Comparison of ENCODE assay signal across 11 cellular contexts in genomic region chr20:3687655-3688054, GRCh38. TPM values are rescaled to one million over a fixed set of nuclear protein-coding genes. Genes with fewer than 3 reads are reported as not detected.
A peak's percentile ranks its signal among the peaks of the same experiment; 100 is the strongest.
DNase-seq lines count a peak whose midpoint lies in the region; ATAC-seq, FAIRE-seq and TF ChIP-seq lines count a peak whose summit lies in the region.
"Had no signal": no experiment of that assay in that cellular context is flagged by ENCODE, and none has a peak within 500 bp of the region (broad histone marks: within the 10 kb centered on the region; RNA-seq: fewer than 3 reads in every experiment).

No MANE protein-coding gene starts in this region.

- POLR2A ChIA-PET in AG04450 (lab: Yijun Ruan, JAX), result interaction anchor here (0.9 to 1.4 kb wide), 4 partner anchors 11 to 108 kb away, joined by 3 to 6 read pairs (median 3); partner anchors contain the start of genes ADISSP and CDC25B
- POLR2A ChIA-PET in endothelial cell of umbilical vein (lab: Charles Lee), result no interaction called here

- H3K9ac ChIP-seq in endothelial cell of umbilical vein (replicated peaks; ENCODE audit: extremely low read depth, insufficient read depth, low read length), result no peak overlapping the region

- no peaks in the 10 kb centered on the region for H4K20me1 ChIP-seq in endothelial cell of umbilical vein (replicated peaks; ENCODE audit: control insufficient read depth, extremely low read depth, insufficient read depth, low read length)

- no peaks in the 10 kb centered on the region for H3K79me2 ChIP-seq in endothelial cell of umbilical vein (ENCODE audit: control insufficient read depth, insufficient read depth, low read length)

- dilution Hi-C loops in endothelial cell of umbilical vein (cut with MboI; ENCODE audit: extremely low pct_ligation_motif_present, low sequenced_read_pairs), result no loop called here

- H3K4me2 ChIP-seq in endothelial cell of umbilical vein (ENCODE audit: insufficient read depth, low read length), result no peak overlapping the region

- no peaks in the 10 kb centered on the region for H3K36me3 ChIP-seq in endothelial cell of umbilical vein (ENCODE audit: control insufficient read depth in 2 of 2, extremely low read depth in 1 of 2, insufficient read depth in 2 of 2, low read length in 2 of 2)
- no peaks in the 10 kb centered on the region for H3K36me3 ChIP-seq in effector memory CD4-positive, alpha-beta T cell (ENCODE audit: control insufficient read depth, insufficient read depth, low read length)

- intact Hi-C loops in endothelial cell of umbilical vein (cut with micrococcal nuclease), result no loop called here

- CTCF ChIA-PET in AG04450 (lab: Charles Lee) (interaction anchor here (0.6 to 2.3 kb wide), 5 partner anchors 9 to 131 kb away, joined by 3 to 16 read pairs (median 9); no protein-coding TSS in a partner anchor), endothelial cell of umbilical vein (lab: Charles Lee) (interaction anchor here (1.1 to 6.1 kb wide), 6 partner anchors 9 to 398 kb away, joined by 4 to 26 read pairs (median 10); no protein-coding TSS in a partner anchor)

- no peaks in the 10 kb centered on the region for H3K9me1 ChIP-seq in endothelial cell of umbilical vein (replicated peaks; ENCODE audit: control insufficient read depth, extremely low read depth, insufficient read depth, low read length)

- H3K36me3 Mint-ChIP-seq in natural killer cell treated with Interleukin-12 subunit alpha and Interleukin-12 subunit beta and Interleukin-15 and Interleukin-18, amount 100 ng/mL, for 72 hours, result no peaks in the 10 kb centered on the region

- H3K4me1 Mint-ChIP-seq in natural killer cell treated with Interleukin-12 subunit alpha and Interleukin-12 subunit beta and Interleukin-15 and Interleukin-18, amount 100 ng/mL, for 72 hours (ENCODE audit: low read depth in 2 of 2), result peaks cover 0 to 5% of the 10 kb centered on the region in 2 donors
- H3K4me1 Mint-ChIP-seq: activated CD4-positive, alpha-beta T cell treated with anti-CD3 and anti-CD28 coated beads for 36 hours had no signal

- peak; percentile 18 for DNase-seq in AG04450 (ENCODE audit: low read depth, low spot score)
- peak; percentile 62 for DNase-seq in LHCN-M2 (ENCODE audit: low read depth)
- peak; percentile 18 for DNase-seq in endothelial cell of umbilical vein (ENCODE audit: low read depth, low spot score)
- peak; percentile 30 for DNase-seq in midbrain (lab: John Stamatoyannopoulos, UW)
- no peak for DNase-seq in natural killer cell treated with Interleukin-12 subunit alpha and Interleukin-12 subunit beta and Interleukin-15 and Interleukin-18, amount 100 ng/mL, for 72 hours (ENCODE audit: low spot score)
- no peak for DNase-seq in NCI-H345 (lab: John Stamatoyannopoulos, UW)
- no peak for DNase-seq in effector memory CD4-positive, alpha-beta T cell
- no peak for DNase-seq in NCI-H774 (lab: John Stamatoyannopoulos, UW)
- DNase-seq: activated CD4-positive, alpha-beta T cell treated with anti-CD3 and anti-CD28 coated beads for 36 hours; effector memory CD8-positive, alpha-beta T cell; NCI-H1092 had no signal

- H3K27me3 Mint-ChIP-seq in natural killer cell treated with Interleukin-12 subunit alpha and Interleukin-12 subunit beta and Interleukin-15 and Interleukin-18, amount 100 ng/mL, for 72 hours, result peaks cover 18 to 24% of the 10 kb centered on the region in 2 donors

- H3K27me3 ChIP-seq in AG04450 (ENCODE audit: control insufficient read depth, insufficient read depth, low read length), result no peaks in the 10 kb centered on the region
- H3K27me3 ChIP-seq in endothelial cell of umbilical vein (ENCODE audit: control insufficient read depth in 2 of 2, insufficient read depth in 2 of 2, low read length in 2 of 2), result peaks cover 17 to 21% of the 10 kb centered on the region in 2 experiments
- peaks cover 3% of the 10 kb centered on the region for H3K27me3 ChIP-seq in effector memory CD4-positive, alpha-beta T cell (replicated peaks; ENCODE audit: control insufficient read depth, insufficient read depth, low read length, poor library complexity, severe bottlenecking)

- H3K4me3 Mint-ChIP-seq in natural killer cell treated with Interleukin-12 subunit alpha and Interleukin-12 subunit beta and Interleukin-15 and Interleukin-18, amount 100 ng/mL, for 72 hours, result no peak overlapping the region
- H3K4me3 Mint-ChIP-seq: activated CD4-positive, alpha-beta T cell treated with anti-CD3 and anti-CD28 coated beads for 36 hours; effector memory CD8-positive, alpha-beta T cell had no signal

- H3K9me3 ChIP-seq in AG04450 (ENCODE audit: control insufficient read depth, insufficient read depth, low read length) (peaks cover 7% of the 10 kb centered on the region; the same call in 1 of the 2 replicates), endothelial cell of umbilical vein (replicated peaks; ENCODE audit: control insufficient read depth, insufficient read depth, low read length) (no peaks in the 10 kb centered on the region)
- no peaks in the 10 kb centered on the region for H3K9me3 ChIP-seq in effector memory CD4-positive, alpha-beta T cell (ENCODE audit: control insufficient read depth, low read length)

- no TSS peak for BruUV-seq in endothelial cell of umbilical vein (replicated peaks; lab: Mats Ljungman, UMichigan)

- FAIRE-seq in endothelial cell of umbilical vein (lab: Jason Lieb, UNC), result peak; percentile 70

- no peak overlapping the region for H3K27ac ChIP-seq in AG04450 (ENCODE audit: low read depth, low read length)
- H3K27ac ChIP-seq in endothelial cell of umbilical vein (ENCODE audit: insufficient read depth, low read depth, low read length), result no peak overlapping the region
- H3K27ac ChIP-seq in effector memory CD4-positive, alpha-beta T cell (ENCODE audit: insufficient read depth, low read length, poor library complexity, severe bottlenecking), result no peak overlapping the region

- peak overlapping the region; percentile 17 for H2AFZ ChIP-seq in endothelial cell of umbilical vein (ENCODE audit: low read depth, low read length)

- TF ChIP-seq CTCF in AG04450 (IDR thresholded peaks at IDR 0.05; ENCODE audit: low read depth, low read length) (no peak), endothelial cell of umbilical vein (IDR thresholded peaks at IDR 0.05; ENCODE audit: extremely low read depth in 1 of 2, insufficient read depth in 1 of 2, low read depth in 1 of 2, low read length in 2 of 2) (no peak)

- H3K4me1 ChIP-seq in endothelial cell of umbilical vein (ENCODE audit: control insufficient read depth, extremely low read depth, insufficient read depth, low read length), result no peaks in the 10 kb centered on the region
- no peaks in the 10 kb centered on the region for H3K4me1 ChIP-seq in effector memory CD4-positive, alpha-beta T cell (ENCODE audit: control insufficient read depth, insufficient read depth, low read length, poor library complexity, severe bottlenecking)

- no peak overlapping the region for H3K27ac Mint-ChIP-seq in natural killer cell treated with Interleukin-12 subunit alpha and Interleukin-12 subunit beta and Interleukin-15 and Interleukin-18, amount 100 ng/mL, for 72 hours
- H3K27ac Mint-ChIP-seq: activated CD4-positive, alpha-beta T cell treated with anti-CD3 and anti-CD28 coated beads for 36 hours; effector memory CD8-positive, alpha-beta T cell had no signal

- ATAC-seq in natural killer cell treated with Interleukin-12 subunit alpha and Interleukin-12 subunit beta and Interleukin-15 and Interleukin-18, amount 100 ng/mL, for 72 hours, result no peak
- ATAC-seq: activated CD4-positive, alpha-beta T cell treated with anti-CD3 and anti-CD28 coated beads for 36 hours; effector memory CD8-positive, alpha-beta T cell had no signal

- H3K4me3 ChIP-seq in AG04450 (ENCODE audit: low read depth, low read length) (no peak overlapping the region), endothelial cell of umbilical vein (replicated peaks in 1 of 3; ENCODE audit: insufficient read depth in 1 of 3, low read depth in 1 of 3, low read length in 3 of 3) (no peak overlapping the region)
- no peak overlapping the region for H3K4me3 ChIP-seq in effector memory CD4-positive, alpha-beta T cell (ENCODE audit: insufficient read depth, low read depth, low read length, poor library complexity, severe bottlenecking)

- no peaks in the 10 kb centered on the region for H3K9me3 Mint-ChIP-seq in natural killer cell treated with Interleukin-12 subunit alpha and Interleukin-12 subunit beta and Interleukin-15 and Interleukin-18, amount 100 ng/mL, for 72 hours
- H3K9me3 Mint-ChIP-seq: effector memory CD8-positive, alpha-beta T cell had no signal

- TF ChIP-seq POLR2A in endothelial cell of umbilical vein (IDR thresholded peaks at IDR 0.05; ENCODE audit: low read depth, low read length), result no peak

RNA-seq across cellular contexts. Expression of gene ADAM33, which starts 5.8 kb away (rescaled TPM):
- 16.3 and 18.3 TPM in 2 replicates for polyA plus RNA-seq in AG04450 (2011; rRNA removed)
- 13.4 and 17.4 TPM in 2 replicates for polyA minus RNA-seq in AG04450 (2011; rRNA and poly(A)+ RNA removed)
- 0.11 and 0.13 TPM in 2 replicates for total RNA-seq in LHCN-M2 (2014; rRNA removed)
- polyA plus RNA-seq in LHCN-M2 (2012), result 0.12 TPM
- total RNA-seq in endothelial cell of umbilical vein, result 0.18 TPM in 1 of 2 replicates, not detected in the other
- polyA plus RNA-seq in endothelial cell of umbilical vein, result 0.06 TPM in 2 replicates
- polyA plus RNA-seq in endothelial cell of umbilical vein (2011; cell fraction: cytosol; rRNA removed), result 0.03 TPM in 1 of 2 replicates, not detected in the other
- 0.27 and 0.41 TPM in 2 replicates for polyA plus RNA-seq in endothelial cell of umbilical vein (2011; cell fraction: nucleus; rRNA removed)
- 0.24 and 0.38 TPM in 2 replicates for polyA plus RNA-seq in endothelial cell of umbilical vein (2012)
- 0.10 TPM in 1 of 2 replicates, not detected in the other for polyA minus RNA-seq in endothelial cell of umbilical vein
- not detected for polyA minus RNA-seq in endothelial cell of umbilical vein (2011; cell fraction: cytosol; rRNA and poly(A)+ RNA removed)
- not detected in 2 replicates for polyA minus RNA-seq in endothelial cell of umbilical vein (2011; cell fraction: nucleus; rRNA and poly(A)+ RNA removed)
- not detected for total RNA-seq in natural killer cell treated with Interleukin-12 subunit alpha and Interleukin-12 subunit beta and Interleukin-15 and Interleukin-18, amount 100 ng/mL, for 72 hours
- total RNA-seq: activated CD4-positive, alpha-beta T cell treated with anti-CD3 and anti-CD28 coated beads for 36 hours had no signal

RNA-seq across cellular contexts. Expression of gene GFRA4, which starts 24.5 kb away (rescaled TPM):
- not detected in 2 replicates for polyA plus RNA-seq in AG04450 (2011; rRNA removed)
- not detected in 2 replicates for polyA minus RNA-seq in AG04450 (2011; rRNA and poly(A)+ RNA removed)
- not detected in 2 replicates for total RNA-seq in LHCN-M2 (2014; rRNA removed)
- polyA plus RNA-seq in LHCN-M2 (2012), result not detected
- not detected in 2 replicates for total RNA-seq in endothelial cell of umbilical vein
- not detected in 2 replicates for polyA plus RNA-seq in endothelial cell of umbilical vein
- not detected in 2 replicates for polyA plus RNA-seq in endothelial cell of umbilical vein (2011; cell fraction: cytosol; rRNA removed)
- not detected in 2 replicates for polyA plus RNA-seq in endothelial cell of umbilical vein (2011; cell fraction: nucleus; rRNA removed)
- not detected in 2 replicates for polyA plus RNA-seq in endothelial cell of umbilical vein (2012)
- polyA minus RNA-seq in endothelial cell of umbilical vein, result not detected in 2 replicates
- not detected for polyA minus RNA-seq in endothelial cell of umbilical vein (2011; cell fraction: cytosol; rRNA and poly(A)+ RNA removed)
- polyA minus RNA-seq in endothelial cell of umbilical vein (2011; cell fraction: nucleus; rRNA and poly(A)+ RNA removed), result not detected in 2 replicates
- not detected for total RNA-seq in natural killer cell treated with Interleukin-12 subunit alpha and Interleukin-12 subunit beta and Interleukin-15 and Interleukin-18, amount 100 ng/mL, for 72 hours
- total RNA-seq: activated CD4-positive, alpha-beta T cell treated with anti-CD3 and anti-CD28 coated beads for 36 hours had no signal

RNA-seq across cellular contexts. Expression of gene SIGLEC1, which starts 24.7 kb away (rescaled TPM):
- polyA plus RNA-seq in AG04450 (2011; rRNA removed) (not detected in 2 replicates), endothelial cell of umbilical vein (not detected in 2 replicates)
- not detected in 2 replicates for polyA minus RNA-seq in AG04450 (2011; rRNA and poly(A)+ RNA removed)
- total RNA-seq in LHCN-M2 (2014; rRNA removed) (not detected in 2 replicates), endothelial cell of umbilical vein (not detected in 2 replicates)
- not detected for polyA plus RNA-seq in LHCN-M2 (2012)
- polyA plus RNA-seq in endothelial cell of umbilical vein (2011; cell fraction: cytosol; rRNA removed), result not detected in 2 replicates
- polyA plus RNA-seq in endothelial cell of umbilical vein (2011; cell fraction: nucleus; rRNA removed), result not detected in 2 replicates
- polyA plus RNA-seq in endothelial cell of umbilical vein (2012), result not detected in 2 replicates
- polyA minus RNA-seq in endothelial cell of umbilical vein, result not detected in 2 replicates
- polyA minus RNA-seq in endothelial cell of umbilical vein (2011; cell fraction: cytosol; rRNA and poly(A)+ RNA removed), result not detected
- polyA minus RNA-seq in endothelial cell of umbilical vein (2011; cell fraction: nucleus; rRNA and poly(A)+ RNA removed), result not detected in 2 replicates
- under 1 TPM in 1 of 2 donors, not detected in 1; 0.08 TPM for total RNA-seq in natural killer cell treated with Interleukin-12 subunit alpha and Interleukin-12 subunit beta and Interleukin-15 and Interleukin-18, amount 100 ng/mL, for 72 hours
- total RNA-seq: activated CD4-positive, alpha-beta T cell treated with anti-CD3 and anti-CD28 coated beads for 36 hours had no signal

RNA-seq across cellular contexts. Expression of gene HSPA12B, which starts 44.8 kb away (rescaled TPM):
- polyA plus RNA-seq in AG04450 (2011; rRNA removed) (0.05 and 0.09 TPM in 2 replicates), endothelial cell of umbilical vein (3.6 and 3.7 TPM in 2 replicates)
- 0.13 TPM in 1 of 2 replicates, not detected in the other for polyA minus RNA-seq in AG04450 (2011; rRNA and poly(A)+ RNA removed)
- total RNA-seq in LHCN-M2 (2014; rRNA removed) (not detected in 2 replicates), endothelial cell of umbilical vein (3.4 and 6.6 TPM in 2 replicates)
- 0.09 TPM for polyA plus RNA-seq in LHCN-M2 (2012)
- polyA plus RNA-seq in endothelial cell of umbilical vein (2011; cell fraction: cytosol; rRNA removed), result 2.7 and 3.4 TPM in 2 replicates
- 5.6 and 5.7 TPM in 2 replicates for polyA plus RNA-seq in endothelial cell of umbilical vein (2011; cell fraction: nucleus; rRNA removed)
- 7.3 and 10.7 TPM in 2 replicates for polyA plus RNA-seq in endothelial cell of umbilical vein (2012)
- polyA minus RNA-seq in endothelial cell of umbilical vein, result 2.8 and 2.9 TPM in 2 replicates
- polyA minus RNA-seq in endothelial cell of umbilical vein (2011; cell fraction: cytosol; rRNA and poly(A)+ RNA removed), result not detected
- polyA minus RNA-seq in endothelial cell of umbilical vein (2011; cell fraction: nucleus; rRNA and poly(A)+ RNA removed), result 2.3 and 4.9 TPM in 2 replicates
- total RNA-seq in natural killer cell treated with Interleukin-12 subunit alpha and Interleukin-12 subunit beta and Interleukin-15 and Interleukin-18, amount 100 ng/mL, for 72 hours, result not detected
- total RNA-seq: activated CD4-positive, alpha-beta T cell treated with anti-CD3 and anti-CD28 coated beads for 36 hours had no signal

Comparison
In these comparisons a context has a peak if more than half of its experiments do, and no peak if none do; other contexts are left out.
1. DNase-seq: peak in AG04450 (single experiment), LHCN-M2 (single experiment), endothelial cell of umbilical vein (single experiment) and midbrain (single experiment); none in natural killer cell treated with Interleukin-12 subunit alpha and Interleukin-12 subunit beta and Interleukin-15 and Interleukin-18, amount 100 ng/mL, for 72 hours (single experiment), NCI-H345 (single experiment), effector memory CD4-positive, alpha-beta T cell (0 of 3) and NCI-H774 (single experiment).